8 cellular contexts compared by ENCODE assay signal in genomic region chr1:221263831-221264767, GRCh38.
DNase-seq lines count a peak whose midpoint lies in the region; FAIRE-seq and TF ChIP-seq lines count a peak whose summit lies in the region.

No MANE protein-coding gene starts in this region.

- no peaks in the 10 kb centered on the region for H3K36me3 ChIP-seq in SJCRH30
- H3K36me3 ChIP-seq in bronchial epithelial cell (ENCODE audit: control insufficient read depth, insufficient read depth, low read length): no peaks in the 10 kb centered on the region

- no peaks in the 10 kb centered on the region for H3K27me3 ChIP-seq in SJCRH30
- no peaks in the 10 kb centered on the region for H3K27me3 ChIP-seq in bronchial epithelial cell (ENCODE audit: control insufficient read depth, insufficient read depth, low read length)

- H3K9me3 ChIP-seq in SJCRH30 (replicated peaks): no peaks in the 10 kb centered on the region

- peaks cover 13% of the 10 kb centered on the region for H3K27me3 Mint-ChIP-seq in activated T-cell treated with anti-CD3 and anti-CD28 coated beads, Interleukin-2, amount 50 U/mL, for 24 hours

- H3K27ac Mint-ChIP-seq in activated T-cell treated with anti-CD3 and anti-CD28 coated beads, Interleukin-2, amount 50 U/mL, for 24 hours: no peak overlapping the region

- no peaks in the 10 kb centered on the region for H3K36me3 Mint-ChIP-seq in activated T-cell treated with anti-CD3 and anti-CD28 coated beads, Interleukin-2, amount 50 U/mL, for 24 hours (ENCODE audit: low read depth)

- FAIRE-seq in H54 (lab: Jason Lieb, UNC): no peak
- FAIRE-seq in bronchial epithelial cell (lab: Jason Lieb, UNC): no peak

- H3K4me1 Mint-ChIP-seq in activated T-cell treated with anti-CD3 and anti-CD28 coated beads, Interleukin-2, amount 50 U/mL, for 24 hours (ENCODE audit: low read depth): no peaks in the 10 kb centered on the region

- DNase-seq in activated T-cell treated with anti-CD3 and anti-CD28 coated beads for 24 hours (ENCODE audit: low read depth) (peak; percentile 39), H54 (ENCODE audit: insufficient read length, low spot score) (peak; percentile 41), LNCaP clone FGC (ENCODE audit: low read depth) (no peak), SJCRH30 (peak; percentile 74 to 92), bronchial epithelial cell (ENCODE audit: low read depth) (peak; percentile 63), kidney glomerular epithelial cell (lab: John Stamatoyannopoulos, UW) (peak; percentile 66)
- no peak for DNase-seq in activated T-cell treated with anti-CD3 and anti-CD28 coated beads, Interleukin-2, amount 50 U/mL, for 24 hours
- peak; percentile 6 to 36 for DNase-seq in stimulated activated CD4-positive, alpha-beta T cell treated with anti-CD3 and anti-CD28 coated beads, Interleukin-4, amount 100 ng/mL, for 48 hours (ENCODE audit: low read depth in 2 of 2)

- no peak overlapping the region for H3K4me3 Mint-ChIP-seq in activated T-cell treated with anti-CD3 and anti-CD28 coated beads, Interleukin-2, amount 50 U/mL, for 24 hours

- peaks cover 3% of the 10 kb centered on the region; the same call in 1 of the 2 replicates for H3K4me1 ChIP-seq in SJCRH30

- TF ChIP-seq CTCF in LNCaP clone FGC (IDR thresholded peaks at IDR 0.05; ENCODE audit: control insufficient read depth, extremely low read depth, insufficient read depth) (0 out of 2 replicates have a peak, but pooled peaks have one; percentile 18), bronchial epithelial cell (IDR thresholded peaks at IDR 0.05; ENCODE audit: insufficient read depth, low read length, severe bottlenecking) (peak; percentile 45)

- TF ChIP-seq POLR2A in H54 (IDR thresholded peaks at IDR 0.05; ENCODE audit: low read depth, low read length): no peak

- no peaks in the 10 kb centered on the region for H3K9me3 Mint-ChIP-seq in activated T-cell treated with anti-CD3 and anti-CD28 coated beads, Interleukin-2, amount 50 U/mL, for 24 hours

- no peak overlapping the region for H3K27ac ChIP-seq in SJCRH30

- H3K4me3 ChIP-seq in LNCaP clone FGC (ENCODE audit: low read depth, low read length) (no peak overlapping the region), SJCRH30 (no peak overlapping the region), bronchial epithelial cell (ENCODE audit: low read depth, low read length) (no peak overlapping the region)

Comparison
In these comparisons a context has a peak if more than half of its experiments do, and no peak if none do; other contexts are left out.
1. DNase-seq: peak in activated T-cell treated with anti-CD3 and anti-CD28 coated beads for 24 hours (single experiment), H54 (single experiment), SJCRH30 (2 of 2), bronchial epithelial cell (single experiment), kidney glomerular epithelial cell (single experiment) and stimulated activated CD4-positive, alpha-beta T cell treated with anti-CD3 and anti-CD28 coated beads, Interleukin-4, amount 100 ng/mL, for 48 hours (2 of 2); none in activated T-cell treated with anti-CD3 and anti-CD28 coated beads, Interleukin-2, amount 50 U/mL, for 24 hours (single experiment) and LNCaP clone FGC (single experiment).